In genomic region chr12:106956048-106956935, GRCh38 we compare ENCODE assay signal across 8 cellular contexts. TPM values are rescaled to one million over a fixed set of nuclear protein-coding genes. Genes with fewer than 3 reads are reported as not detected.
DNase-seq lines count a peak whose midpoint lies in the region; ATAC-seq, FAIRE-seq and TF ChIP-seq lines count a peak whose summit lies in the region.

No MANE protein-coding gene starts in this region.

- peak overlapping the region; percentile 90 to 95 for H3K4me3 ChIP-seq in stomach smooth muscle (ENCODE audit: low read length in 2 of 2)

- peaks cover 4% of the 10 kb centered on the region for H3K27me3 Mint-ChIP-seq in nephron progenitor cell (ENCODE audit: low read depth, poor library complexity)

- H3K9ac ChIP-seq in stomach smooth muscle (ENCODE audit: low read length in 2 of 2), result peak overlapping the region; percentile 93 to 94

- peak; percentile 33 for ATAC-seq in GM19467 (IDR thresholded peaks at IDR 0.05; ENCODE audit: unreplicated experiment)

- peak overlapping the region; percentile 97 for H3K27ac Mint-ChIP-seq in nephron progenitor cell

- H3K27ac ChIP-seq in stomach smooth muscle (ENCODE audit: low read length), result peak overlapping the region; percentile 89

- TF ChIP-seq CTCF in nephron progenitor cell (IDR thresholded peaks at IDR 0.05), result no peak

- peaks cover 15% of the 10 kb centered on the region for H3K9me3 Mint-ChIP-seq in nephron progenitor cell

- no peaks in the 10 kb centered on the region for H3K9me3 ChIP-seq in stomach smooth muscle (ENCODE audit: control insufficient read depth in 2 of 2, low read length in 2 of 2)

- H3K36me3 Mint-ChIP-seq in nephron progenitor cell (ENCODE audit: low read depth), result peaks cover 25% of the 10 kb centered on the region

- H3K4me3 Mint-ChIP-seq in nephron progenitor cell, result peak overlapping the region; percentile 100

- H3K27me3 ChIP-seq in stomach smooth muscle (ENCODE audit: control insufficient read depth in 1 of 2, insufficient read depth in 2 of 2, low read length in 2 of 2), result no peaks in the 10 kb centered on the region

- no peaks in the 10 kb centered on the region for H3K36me3 ChIP-seq in stomach smooth muscle (ENCODE audit: control insufficient read depth in 2 of 2, insufficient read depth in 2 of 2, low read length in 2 of 2)

- peak; percentile 74 for FAIRE-seq in RCC 7860 (lab: Jason Lieb, UNC)

- H3K4me1 Mint-ChIP-seq in nephron progenitor cell, result peaks cover 25% of the 10 kb centered on the region

- peak; percentile 87 for DNase-seq in COLO668 (lab: John Stamatoyannopoulos, UW; ENCODE audit: unreplicated experiment)
- peak; percentile 91 for DNase-seq in HT1080 (ENCODE audit: low read depth)
- peak; percentile 89 for DNase-seq in RCC 7860 (ENCODE audit: low spot score)
- peak; percentile 84 for DNase-seq in activated effector memory CD4-positive, alpha-beta T cell treated with anti-CD3 and anti-CD28 coated beads, Interleukin-2, amount 50 U/mL, for 16 hours
- peak; percentile 87 for DNase-seq in fibroblast of the conjunctiva (ENCODE audit: low read depth)
- DNase-seq in nephron progenitor cell, result peak; percentile 56

- peaks cover 4% of the 10 kb centered on the region for H3K4me1 ChIP-seq in stomach smooth muscle (ENCODE audit: control insufficient read depth, insufficient read depth, low read length)

RNA-seq across cellular contexts. Expression of gene TMEM263, which starts 0.6 kb away (rescaled TPM):
- 20.6 and 33.4 TPM in 2 replicates for total RNA-seq in HT1080 (2014; rRNA removed; shearing (Covaris generic))
- polyA plus RNA-seq in HT1080 (2015; cell fraction: cytosol; rRNA removed), result 43.0 and 53.5 TPM in 2 replicates
- 33.9 and 39.6 TPM in 2 replicates for polyA plus RNA-seq in HT1080 (2015; cell fraction: nucleus; rRNA removed)

RNA-seq across cellular contexts. Expression of gene MTERF2, which starts 30.7 kb away (rescaled TPM):
- total RNA-seq in HT1080 (2014; rRNA removed; shearing (Covaris generic)), result 4.5 and 4.6 TPM in 2 replicates
- polyA plus RNA-seq in HT1080 (2015; cell fraction: cytosol; rRNA removed), result 4.6 and 4.9 TPM in 2 replicates
- 10.9 and 11.1 TPM in 2 replicates for polyA plus RNA-seq in HT1080 (2015; cell fraction: nucleus; rRNA removed)

Comparison
In these comparisons a context has a peak if more than half of its experiments do, and no peak if none do; other contexts are left out.
1. Peak in every context shown above with its lines: DNase-seq, ATAC-seq, H3K4me3 ChIP-seq and H3K27ac ChIP-seq.